8 cellular contexts compared by ENCODE assay signal in the genomic region with DNA sequence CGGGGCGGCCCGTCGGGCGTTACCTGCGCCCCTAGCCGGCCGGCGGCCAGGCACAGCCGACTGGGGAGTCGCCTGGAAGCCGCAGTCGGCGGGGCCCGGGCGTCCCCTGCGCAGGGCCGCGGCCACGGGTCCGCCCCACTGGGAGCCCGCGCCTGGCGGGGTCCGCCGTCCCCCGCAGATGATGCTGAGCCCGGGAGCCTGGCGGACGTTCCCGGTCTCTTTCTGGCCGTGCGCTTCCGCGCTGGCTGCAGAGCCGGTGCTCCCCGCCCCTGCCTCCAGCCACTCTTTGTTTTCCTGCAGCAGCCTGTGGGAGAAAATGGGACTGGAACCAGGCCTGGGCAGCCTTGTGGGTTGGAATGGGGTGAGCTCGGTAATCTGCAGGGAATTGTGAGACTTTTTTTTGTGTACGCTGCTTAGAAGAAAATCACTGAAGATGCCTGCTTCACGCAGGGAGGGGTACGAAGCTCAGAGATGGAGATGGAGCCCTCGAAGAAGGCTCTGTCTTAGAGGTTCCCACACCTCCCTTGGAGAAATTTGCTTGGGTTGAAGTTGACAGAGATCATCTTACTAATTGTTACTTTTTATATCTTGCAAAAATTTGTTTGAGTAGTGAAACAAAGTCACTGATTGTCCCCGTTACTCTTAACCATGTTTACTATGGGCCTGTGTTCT. TPM values are rescaled to one million over a fixed set of nuclear protein-coding genes. Genes with fewer than 3 reads are reported as not detected.
DNase-seq lines count a peak whose midpoint lies in the region; ATAC-seq and TF ChIP-seq lines count a peak whose summit lies in the region.

No MANE protein-coding gene starts in this region.

- H3K4me3 Mint-ChIP-seq in brain, result peak overlapping the region; percentile 91 to 99 (median 94)

- no peak for TF ChIP-seq CTCF in brain (conservative IDR thresholded peaks at IDR 0.05)
- TF ChIP-seq CTCF in sigmoid colon (IDR thresholded peaks at IDR 0.05), result no peak

- intact Hi-C loops in sigmoid colon (cut with DNase I), result loop anchor here (2.0 to 5.0 kb wide), 2 partner anchors 142 to 191 kb away; partner anchors contain the start of genes ABHD12 and ACSS1

- ATAC-seq in HG02642 (IDR thresholded peaks at IDR 0.05; ENCODE audit: poor library complexity, unreplicated experiment), result peak; percentile 38

- 0 to 3% methylated on average over 43 of the region's 43 CpGs for WGBS in sigmoid colon, 2 donors

- H3K4me1 Mint-ChIP-seq in brain, result peaks cover 60% of the 10 kb centered on the region

- H3K36me3 ChIP-seq in iPS-18a (ENCODE audit: control insufficient read depth, low read depth, low read length) (no peaks in the 10 kb centered on the region), sigmoid colon (no peaks in the 10 kb centered on the region)

- H3K4me1 ChIP-seq in iPS-18a (ENCODE audit: control insufficient read depth, low read depth, low read length), result peaks cover 14% of the 10 kb centered on the region
- peaks cover 0 to 54% (median 47%) of the 10 kb centered on the region in 4 donors for H3K4me1 ChIP-seq in sigmoid colon

- no peak for TF ChIP-seq EP300 in sigmoid colon (IDR thresholded peaks at IDR 0.05)

- H3K27me3 Mint-ChIP-seq in brain, result peaks cover 7% of the 10 kb centered on the region

- H3K27ac Mint-ChIP-seq in brain, result peak overlapping the region; percentile 88 to 95 (median 92)

- DNase-seq in activated effector memory CD4-positive, alpha-beta T cell treated with anti-CD3 and anti-CD28 coated beads, Interleukin-2, amount 50 U/mL, for 16 hours, result peak; percentile 66
- no peak for DNase-seq in activated effector memory CD4-positive, alpha-beta T cell treated with Interleukin-2 at 50 U/mL for 16 hours
- peak; percentile 62 for DNase-seq in NCI-H510A treated with DMSO at 0.1 percent for 48 hours (lab: John Stamatoyannopoulos, UW)
- DNase-seq in sigmoid colon, result peak; percentile 74
- DNase-seq in SKM-1 treated with dmso at 0.1 percent for 144 hours (lab: John Stamatoyannopoulos, UW; ENCODE audit: unreplicated experiment), result no peak

- H3K4me3 ChIP-seq in iPS-18a (ENCODE audit: low read length) (peak overlapping the region; percentile 87), sigmoid colon (peak overlapping the region; percentile 68 to 87 (median 78))

- peaks cover 0 to 5% (median 1%) of the 10 kb centered on the region in 5 experiments for H3K9me3 Mint-ChIP-seq in brain

- TF ChIP-seq POLR2A in sigmoid colon (IDR thresholded peaks at IDR 0.05), result peak in 1 of 2 donors; percentile 15

- H3K27ac ChIP-seq in iPS-18a (ENCODE audit: low read length), result no peak overlapping the region
- H3K27ac ChIP-seq in sigmoid colon, result peak overlapping the region; percentile 95 to 97 (median 96)

- peaks cover 20% of the 10 kb centered on the region for H3K36me3 Mint-ChIP-seq in brain

- peak overlapping the region; percentile 77 for H3K9ac ChIP-seq in iPS-18a (ENCODE audit: low read length)

- H3K27me3 ChIP-seq in iPS-18a (ENCODE audit: control insufficient read depth, insufficient read depth, low read length) (peaks cover 14% of the 10 kb centered on the region), sigmoid colon (no peaks in the 10 kb centered on the region)

- H3K9me3 ChIP-seq in iPS-18a (ENCODE audit: control insufficient read depth, low read depth, low read length) (no peaks in the 10 kb centered on the region), sigmoid colon (no peaks in the 10 kb centered on the region)

RNA-seq across cellular contexts. Expression of gene PYGB, which starts 0.8 kb away (rescaled TPM):
- polyA plus RNA-seq in brain (ENCODE audit: insufficient read depth, low read depth, low replicate concordance) (125 TPM), sigmoid colon (100 to 1,000 TPM in 2 of 3 donors, 10 to 100 TPM in 1; 45.6 to 198 (median 163) TPM)
- 100 to 1,000 TPM; 147 to 317 (median 226) TPM for total RNA-seq in sigmoid colon

RNA-seq across cellular contexts. Expression of gene ENTPD6, which starts 53.1 kb away (rescaled TPM):
- polyA plus RNA-seq in brain (ENCODE audit: insufficient read depth, low read depth, low replicate concordance) (56.9 TPM), sigmoid colon (100 to 1,000 TPM in 1 of 3 donors, 10 to 100 TPM in 2; 33.0 to 117 (median 48.6) TPM)
- total RNA-seq in sigmoid colon, result 10 to 100 TPM; 26.0 to 48.2 (median 37.2) TPM

Comparison
In these comparisons a context has a peak if more than half of its experiments do, and no peak if none do; other contexts are left out.
1. DNase-seq: peak in activated effector memory CD4-positive, alpha-beta T cell treated with anti-CD3 and anti-CD28 coated beads, Interleukin-2, amount 50 U/mL, for 16 hours (single experiment), NCI-H510A treated with DMSO at 0.1 percent for 48 hours (single experiment) and sigmoid colon (single experiment); none in activated effector memory CD4-positive, alpha-beta T cell treated with Interleukin-2 at 50 U/mL for 16 hours (single experiment) and SKM-1 treated with dmso at 0.1 percent for 144 hours (single experiment).